In the genomic region with DNA sequence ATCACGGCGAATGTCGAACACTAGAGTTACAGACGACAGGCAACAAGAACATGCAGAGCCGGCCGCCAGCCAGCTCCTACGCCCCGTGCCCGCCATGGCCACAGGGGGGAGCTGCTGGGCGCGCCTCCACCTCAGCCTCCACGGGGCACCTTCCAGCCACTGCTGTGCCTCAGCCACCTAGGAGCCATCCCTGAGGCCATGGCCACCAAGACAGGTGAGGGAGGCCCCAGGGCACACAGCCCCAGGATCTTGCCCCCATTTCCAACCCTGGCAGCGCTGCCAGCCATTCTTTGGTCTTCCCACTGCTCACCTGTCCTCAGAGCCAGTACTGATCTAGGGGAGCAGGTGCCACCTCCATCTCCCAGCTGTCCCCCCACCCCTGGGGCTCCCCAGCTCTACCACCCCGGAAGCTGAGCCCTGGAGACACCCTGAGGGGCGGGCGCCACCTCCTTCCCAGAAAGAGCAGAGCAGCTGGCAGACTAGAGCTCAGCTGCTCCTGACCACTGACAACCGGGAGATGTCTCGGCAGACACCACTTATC, we compare ENCODE assay signal across 9 cellular contexts. TPM values are rescaled to one million over a fixed set of nuclear protein-coding genes. Genes with fewer than 3 reads are reported as not detected.
DNase-seq lines count a peak whose midpoint lies in the region; ATAC-seq and TF ChIP-seq lines count a peak whose summit lies in the region.
"Had no signal": no experiment of that assay in that cellular context is flagged by ENCODE, and none has a peak within 500 bp of the region (broad histone marks: within the 10 kb centered on the region; RNA-seq: fewer than 3 reads in every experiment).

No MANE protein-coding gene starts in this region.

- ATAC-seq in HCT116, result peak; percentile 96
- ATAC-seq in heart right ventricle, result peak in 7 of 8 donors; percentile 54 to 76 (median 73)
- ATAC-seq in HG03025 (IDR thresholded peaks at IDR 0.05; ENCODE audit: low FRiP score, unreplicated experiment), result no peak
- no peak for ATAC-seq in GM21390 (IDR thresholded peaks at IDR 0.05; ENCODE audit: unreplicated experiment)

- H3K27ac ChIP-seq in HCT116 (ENCODE audit: low read depth, low read length) (no peak overlapping the region), heart right ventricle (no peak overlapping the region)
- H3K27ac ChIP-seq: skin epidermis had no signal

- H3K9me3 ChIP-seq in HCT116 (ENCODE audit: control insufficient read depth in 1 of 2, insufficient read depth in 1 of 2, low read depth in 1 of 2, low read length in 2 of 2) (no peaks in the 10 kb centered on the region), heart right ventricle (no peaks in the 10 kb centered on the region)

- intact Hi-C loops in HCT116 (cut with micrococcal nuclease) (loop anchor here (10.0 kb wide), 1 partner anchor 51 kb away; the partner anchor contains the start of gene UNKL), heart right ventricle (cut with DNase I) (no loop called here)

- no peak for TF ChIP-seq POLR2A in HCT116 (IDR thresholded peaks at IDR 0.05; ENCODE audit: borderline replicate concordance, extremely low read depth, insufficient read depth, insufficient read length)

- H3K36me3 ChIP-seq in HCT116 (ENCODE audit: control insufficient read depth in 1 of 2, insufficient read depth in 2 of 2, low read length in 2 of 2), result peaks cover 29 to 42% of the 10 kb centered on the region in 2 experiments
- peaks cover 0 to 93% (median 32%) of the 10 kb centered on the region in 9 donors for H3K36me3 ChIP-seq in heart right ventricle

- RAD21 ChIA-PET in HCT116 (lab: Charles Lee; ENCODE audit: low non-redundant PET in 1 of 2, low total read pairs in 2 of 2, uncharacterized antibody in 2 of 2, unreplicated experiment in 2 of 2), result interaction anchor here in 1 of 2 experiments (0.9 kb wide), 1 partner anchor 16 kb away, joined by 3 read pairs; no protein-coding TSS in a partner anchor

- H3K79me2 ChIP-seq in HCT116 (ENCODE audit: insufficient read depth, low read length), result peaks cover 51% of the 10 kb centered on the region

- no peak overlapping the region for H3K9ac ChIP-seq in HCT116 (ENCODE audit: low read length)

- H3K27me3 ChIP-seq in HCT116 (ENCODE audit: insufficient read depth, low read length) (no peaks in the 10 kb centered on the region), heart right ventricle (no peaks in the 10 kb centered on the region)

- H3K9me2 ChIP-seq in HCT116 (ENCODE audit: insufficient read depth), result no peaks in the 10 kb centered on the region

- POLR2A ChIA-PET in HCT116 (lab: Charles Lee), result interaction anchor here (1.2 kb wide), 1 partner anchor 55 kb away, joined by 3 read pairs; the partner anchor contains the start of gene UBE2I

- H3K4me3 ChIP-seq in HCT116 (replicated peaks in 1 of 2; ENCODE audit: low read depth in 1 of 2, low read length in 2 of 2) (no peak overlapping the region), heart right ventricle (no peak overlapping the region)
- H3K4me3 ChIP-seq: skin epidermis had no signal

- CTCF ChIA-PET in HCT116 (lab: Charles Lee), result interaction anchor here (0.9 to 1.6 kb wide), 10 partner anchors 9 to 360 kb away, joined by 3 to 5 read pairs (median 3); partner anchors contain the start of genes CRAMP1, IFT140 and UQCC4

- H4K20me1 ChIP-seq in HCT116 (ENCODE audit: insufficient read depth), result peaks cover 3% of the 10 kb centered on the region; the same call in 1 of the 2 replicates

- H3K4me2 ChIP-seq in HCT116 (ENCODE audit: low read length), result no peak overlapping the region

- H3K4me1 ChIP-seq in HCT116 (ENCODE audit: control insufficient read depth in 1 of 2, insufficient read depth in 2 of 2, low read length in 2 of 2) (peaks cover 4 to 15% of the 10 kb centered on the region in 2 experiments), heart right ventricle (no peaks in the 10 kb centered on the region)

- TSS peak; percentile 22 for BruUV-seq in HCT116 (replicated peaks; lab: Mats Ljungman, UMichigan)

- peak; percentile 74 for TF ChIP-seq RAD21 in HCT116 (IDR thresholded peaks at IDR 0.05; ENCODE audit: low read depth)

- WGBS in heart right ventricle, 2 donors, result 49 to 54% methylated on average over 18 of the region's 18 CpGs

- peak; percentile 70 to 93 (median 88) for TF ChIP-seq CTCF in HCT116 (IDR thresholded peaks at IDR 0.05 in 2 of 3, conservative IDR thresholded peaks at IDR 0.05 in 1 of 3; ENCODE audit: borderline replicate concordance in 1 of 3, insufficient read depth in 1 of 3, low read depth in 2 of 3, low read length in 2 of 3)
- peak; percentile 46 to 91 (median 73) for TF ChIP-seq CTCF in heart right ventricle (IDR thresholded peaks at IDR 0.05)

- peak; percentile 57 for DNase-seq in CD1c-positive myeloid dendritic cell (ENCODE audit: extremely low spot score)
- peak; percentile 23 for DNase-seq in HCT116 (ENCODE audit: low read depth, low spot score)
- DNase-seq in SK-N-DZ (ENCODE audit: low spot score), result peak; percentile 42
- DNase-seq in activated naive CD4-positive, alpha-beta T cell treated with anti-CD3 and anti-CD28 coated beads, Interleukin-2, amount 50 U/mL, for 16 hours, result peak; percentile 75
- peak in 1 of 2 donors; percentile 58 for DNase-seq in heart right ventricle
- DNase-seq in stimulated activated CD4-positive, alpha-beta T cell treated with anti-CD3 and anti-CD28 coated beads, Interleukin-12 subunit alpha, Interleukin-12 subunit beta, amount 100 ng/mL, for 4 hours, result peak; percentile 71

- H2AFZ ChIP-seq in HCT116 (ENCODE audit: low read depth, low read length, poor library complexity, severe bottlenecking), result no peak overlapping the region

TF ChIP-seq in HCT116, 20 proteins besides CTCF, POLR2A, EP300 and RAD21:
- TF ChIP-seq EZH2phosphoT487 (IDR thresholded peaks at IDR 0.05; ENCODE audit: borderline replicate concordance) (no peak), CEBPB (IDR thresholded peaks at IDR 0.05; ENCODE audit: low read depth) (no peak), TCF7L2 (IDR thresholded peaks at IDR 0.05; ENCODE audit: borderline replicate concordance, extremely low read depth, insufficient read depth, insufficient read length) (no peak), EZH2 (IDR thresholded peaks at IDR 0.05) (no peak), SRF (IDR thresholded peaks at IDR 0.05; ENCODE audit: low read depth) (no peak), ATF3 (IDR thresholded peaks at IDR 0.05) (no peak), JUND (IDR thresholded peaks at IDR 0.05) (no peak), YY1 (IDR thresholded peaks at IDR 0.05; ENCODE audit: extremely low read depth, insufficient replicate concordance, low read depth, low read length) (peak; percentile 33), POLR2AphosphoS5 (IDR thresholded peaks at IDR 0.05; ENCODE audit: low read depth, low read length) (no peak)

RNA-seq across cellular contexts. Expression of gene GNPTG, which starts 11.8 kb away (rescaled TPM):
- total RNA-seq in HCT116 (2021; ENCODE audit: unreplicated experiment) (35.2 TPM), heart right ventricle (10 to 100 TPM; 24.8 to 43.4 (median 29.9) TPM)
- 31.4 and 34.6 TPM in 2 replicates for polyA plus RNA-seq in HCT116 (2012)
- polyA plus RNA-seq in SK-N-DZ (2014; cell fraction: cytosol; rRNA removed), result 25.5 and 25.8 TPM in 2 replicates
- polyA plus RNA-seq in SK-N-DZ (2014; cell fraction: nucleus; rRNA removed), result 105 and 130 TPM in 2 replicates
- polyA plus RNA-seq in heart right ventricle, result 10 to 100 TPM; 44.5 to 56.3 TPM

RNA-seq across cellular contexts. Expression of gene TSR3, which starts 11.9 kb away (rescaled TPM):
- total RNA-seq in HCT116 (2021; ENCODE audit: unreplicated experiment) (52.7 TPM), heart right ventricle (10 to 100 TPM; 41.5 to 63.6 (median 56.0) TPM)
- polyA plus RNA-seq in HCT116 (2012), result 40.4 and 42.8 TPM in 2 replicates
- polyA plus RNA-seq in SK-N-DZ (2014; cell fraction: cytosol; rRNA removed), result 104 and 120 TPM in 2 replicates
- polyA plus RNA-seq in SK-N-DZ (2014; cell fraction: nucleus; rRNA removed), result 72.6 and 86.5 TPM in 2 replicates
- 10 to 100 TPM; 43.7 to 83.4 TPM for polyA plus RNA-seq in heart right ventricle

RNA-seq across cellular contexts. Expression of gene BAIAP3, which starts 30.1 kb away (rescaled TPM):
- total RNA-seq in HCT116 (2021; ENCODE audit: unreplicated experiment) (44.7 TPM), heart right ventricle (1 to 10 TPM in 9 of 10 donors, under 1 TPM in 1; 0.37 to 3.8 (median 2.0) TPM)
- polyA plus RNA-seq in HCT116 (2012), result 37.2 and 44.8 TPM in 2 replicates
- 0.51 and 1.2 TPM in 2 replicates for polyA plus RNA-seq in SK-N-DZ (2014; cell fraction: cytosol; rRNA removed)
- polyA plus RNA-seq in SK-N-DZ (2014; cell fraction: nucleus; rRNA removed), result 7.5 and 9.9 TPM in 2 replicates
- 1 to 10 TPM; 1.4 to 6.8 TPM for polyA plus RNA-seq in heart right ventricle

RNA-seq across cellular contexts. Expression of gene UNKL, which starts 50.9 kb away (rescaled TPM):
- total RNA-seq in HCT116 (2021; ENCODE audit: unreplicated experiment) (24.9 TPM), heart right ventricle (10 to 100 TPM in 7 of 10 donors, 1 to 10 TPM in 3; 6.8 to 20.4 (median 11.4) TPM)
- 12.3 and 14.9 TPM in 2 replicates for polyA plus RNA-seq in HCT116 (2012)
- polyA plus RNA-seq in SK-N-DZ (2014; cell fraction: cytosol; rRNA removed), result 13.7 and 16.2 TPM in 2 replicates
- 80.1 and 109 TPM in 2 replicates for polyA plus RNA-seq in SK-N-DZ (2014; cell fraction: nucleus; rRNA removed)
- polyA plus RNA-seq in heart right ventricle, result 10 to 100 TPM in 1 of 2 donors, 1 to 10 TPM in 1; 3.3 to 11.6 TPM

RNA-seq across cellular contexts. Expression of gene UBE2I, which starts 54.1 kb away (rescaled TPM):
- total RNA-seq in HCT116 (2021; ENCODE audit: unreplicated experiment), result 212 TPM
- 96.9 and 135 TPM in 2 replicates for polyA plus RNA-seq in HCT116 (2012)
- polyA plus RNA-seq in SK-N-DZ (2014; cell fraction: cytosol; rRNA removed), result 102 and 125 TPM in 2 replicates
- polyA plus RNA-seq in SK-N-DZ (2014; cell fraction: nucleus; rRNA removed), result 132 and 304 TPM in 2 replicates
- 10 to 100 TPM; 70.6 to 99.8 (median 84.6) TPM for total RNA-seq in heart right ventricle
- 10 to 100 TPM; 63.1 to 76.4 TPM for polyA plus RNA-seq in heart right ventricle

Comparison
In these comparisons a context has a peak if more than half of its experiments do, and no peak if none do; other contexts are left out.
1. ATAC-seq: peak in HCT116 (single experiment) and heart right ventricle (7 of 8); none in HG03025 (single experiment) and GM21390 (single experiment).